1 cellular context compared by ENCODE assay signal in genomic region chr9:86354048-86354881, GRCh38.
TF ChIP-seq lines count a peak whose summit lies in the region.

TUT7 (minus strand) TSS chr9:86354410; CDS start chr9:86353199, 1,211 bp downstream.

TF ChIP-seq in HepG2, 621 proteins besides CTCF, POLR2A, EP300 and RAD21 (continued from another document and continues in another):
- TF ChIP-seq CENPBD1 (CRISPR knock-in tag; IDR thresholded peaks at IDR 0.05; ENCODE audit: borderline replicate concordance, low read depth) (no peak), THYN1 (CRISPR knock-in tag; IDR thresholded peaks at IDR 0.05; ENCODE audit: borderline replicate concordance, low read depth) (no peak), ZNF318 (CRISPR knock-in tag; IDR thresholded peaks at IDR 0.05) (no peak), RARA (CRISPR knock-in tag; IDR thresholded peaks at IDR 0.05) (0 out of 2 replicates have a peak, but pooled peaks have one; percentile 20), RNF2 (conservative IDR thresholded peaks at IDR 0.05; ENCODE audit: low read depth) (no peak), HMG20A (CRISPR knock-in tag; IDR thresholded peaks at IDR 0.05; ENCODE audit: borderline replicate concordance) (no peak; the same call in 1 of the 2 replicates), KAT8 (CRISPR knock-in tag; IDR thresholded peaks at IDR 0.05) (peak; percentile 88), KDM6A (CRISPR knock-in tag; IDR thresholded peaks at IDR 0.05; ENCODE audit: low read depth) (no peak), TCF7 (IDR thresholded peaks at IDR 0.05; ENCODE audit: low read depth) (no peak), MEIS1 (CRISPR knock-in tag; IDR thresholded peaks at IDR 0.05; ENCODE audit: borderline replicate concordance) (no peak; the same call in 1 of the 2 replicates), ELF4 (CRISPR knock-in tag; IDR thresholded peaks at IDR 0.05; ENCODE audit: borderline replicate concordance) (peak; percentile 93), BRF2 (CRISPR knock-in tag; IDR thresholded peaks at IDR 0.05) (peak; percentile 65; the same call in 1 of the 2 replicates), BCL6 (CRISPR knock-in tag; IDR thresholded peaks at IDR 0.05) (peak; percentile 18; the same call in 1 of the 2 replicates), ZNF281 (CRISPR knock-in tag; IDR thresholded peaks at IDR 0.05; ENCODE audit: borderline replicate concordance) (peak; percentile 11; the same call in 1 of the 2 replicates), ZNF160 (CRISPR knock-in tag; IDR thresholded peaks at IDR 0.05) (peak; percentile 40; the same call in 1 of the 2 replicates), HMGA1 (CRISPR knock-in tag; conservative IDR thresholded peaks at IDR 0.05) (no peak), ZSCAN31 (CRISPR knock-in tag; IDR thresholded peaks at IDR 0.05; ENCODE audit: low read depth) (peak; percentile 80; the same call in 1 of the 2 replicates), LRRFIP1 (CRISPR knock-in tag; conservative IDR thresholded peaks at IDR 0.05) (no peak), ZNF691 (CRISPR knock-in tag; IDR thresholded peaks at IDR 0.05; ENCODE audit: borderline replicate concordance, low read depth) (no peak), JUND (CRISPR knock-in tag; IDR thresholded peaks at IDR 0.05) (no peak), ZNF530 (CRISPR knock-in tag; IDR thresholded peaks at IDR 0.05; ENCODE audit: low read depth) (no peak), NFYC (CRISPR knock-in tag; IDR thresholded peaks at IDR 0.05) (peak; percentile 72), PHF8 (CRISPR knock-in tag; IDR thresholded peaks at IDR 0.05) (peak; percentile 74), RNF219 (CRISPR knock-in tag; IDR thresholded peaks at IDR 0.05) (no peak), GATAD2A (CRISPR knock-in tag; IDR thresholded peaks at IDR 0.05) (peak; percentile 22), ZC3H13 (CRISPR knock-in tag; IDR thresholded peaks at IDR 0.05) (0 out of 2 replicates have a peak, but pooled peaks have one; percentile 60), ZNF550 (CRISPR knock-in tag; IDR thresholded peaks at IDR 0.05; ENCODE audit: borderline replicate concordance) (no peak), TFDP2 (CRISPR knock-in tag; IDR thresholded peaks at IDR 0.05) (peak; percentile 65; the same call in 1 of the 2 replicates), SIN3B (IDR thresholded peaks at IDR 0.05; ENCODE audit: low read length) (no peak; the same call in 1 of the 2 replicates), DDIT3 (CRISPR knock-in tag; IDR thresholded peaks at IDR 0.05) (no peak), ZFP91 (CRISPR knock-in tag; IDR thresholded peaks at IDR 0.05; ENCODE audit: borderline replicate concordance) (peak; percentile 90; the same call in 1 of the 2 replicates), ZNF34 (CRISPR knock-in tag; IDR thresholded peaks at IDR 0.05; ENCODE audit: borderline replicate concordance) (peak; percentile 41; the same call in 1 of the 2 replicates)
